ENCODE assay signal across 19 cellular contexts in genomic region chr5:2758632-2759031, GRCh38. TPM values are rescaled to one million over a fixed set of nuclear protein-coding genes. Genes with fewer than 3 reads are reported as not detected.
"Had no signal": no experiment of that assay in that cellular context is flagged by ENCODE, and none has a peak within 500 bp of the region (broad histone marks: within the 10 kb centered on the region; RNA-seq: fewer than 3 reads in every experiment).

No MANE protein-coding gene starts in this region.

- DNase-seq: activated CD4-positive, alpha-beta T cell treated with anti-CD3 and anti-CD28 coated beads for 1 hour; activated CD4-positive, alpha-beta T cell treated with anti-CD3 and anti-CD28 coated beads, Interleukin-2, amount 50 U/mL, for 4 hours; activated naive CD4-positive, alpha-beta T cell treated with anti-CD3 and anti-CD28 coated beads, Interleukin-2, amount 50 U/mL, for 16 hours; caudate nucleus; colonic mucosa; effector CD4-positive, alpha-beta T cell; heart right ventricle; left lung; mesenchymal stem cell; natural killer cell; right cardiac atrium; stimulated activated CD4-positive, alpha-beta T cell treated with anti-CD3 and anti-CD28 coated beads, Interleukin-4, amount 100 ng/mL, for 24 hours; stimulated activated naive CD4-positive, alpha-beta T cell; T-helper 1 cell had no signal

- H3K9me3 ChIP-seq: colonic mucosa, heart right ventricle, left lung, tibial nerve had no signal

- H3K36me3 Mint-ChIP-seq: natural killer cell had no signal

- H3K36me3 ChIP-seq: colonic mucosa, heart right ventricle, left lung, tibial nerve had no signal

- H3K27ac Mint-ChIP-seq: activated T-helper 2 cell treated with anti-CD3 and anti-CD28 coated beads, Interferon-gamma antibody, Interleukin-2, Interleukin-4, amounts not matched to agents 10 μg/mL and 5 μg/mL and 100 μg/mL, durations not matched to agents 14 hours and 24 hours and 36 hours; natural killer cell; progenitor cell of endocrine pancreas had no signal

- H3K4me1 ChIP-seq: colonic mucosa had no signal

- FAIRE-seq: frontal cortex had no signal

- H3K4me3 ChIP-seq: colonic mucosa, heart right ventricle, left lung, skin epidermis, tibial nerve had no signal

- H3K9me3 Mint-ChIP-seq: activated T-helper 2 cell treated with anti-CD3 and anti-CD28 coated beads, Interferon-gamma antibody, Interleukin-2, Interleukin-4, amounts not matched to agents 10 μg/mL and 5 μg/mL and 100 μg/mL, durations not matched to agents 14 hours and 24 hours and 36 hours; natural killer cell had no signal

- H3K4me3 Mint-ChIP-seq: natural killer cell had no signal

- H3K27ac ChIP-seq: colonic mucosa, heart right ventricle, left lung, tibial nerve had no signal

- ATAC-seq: heart right ventricle, natural killer cell, right cardiac atrium had no signal

RNA-seq across cellular contexts. Expression of gene IRX2, which starts 7.2 kb away (rescaled TPM):
- total RNA-seq: activated T-helper 2 cell treated with anti-CD3 and anti-CD28 coated beads, Interferon-gamma antibody, Interleukin-2, Interleukin-4, amounts not matched to agents 10 μg/mL and 5 μg/mL and 100 μg/mL, durations not matched to agents 14 hours and 24 hours and 36 hours; natural killer cell; tibial nerve had no signal
